ENCODE assay signal across 17 cellular contexts in genomic region chr10:47101807-47102206, GRCh38.
A peak's percentile ranks its signal among the peaks of the same experiment; 100 is the strongest.
DNase-seq lines count a peak whose midpoint lies in the region; ATAC-seq and TF ChIP-seq lines count a peak whose summit lies in the region.
"Had no signal": no experiment of that assay in that cellular context is flagged by ENCODE, and none has a peak within 500 bp of the region (broad histone marks: within the 10 kb centered on the region; RNA-seq: fewer than 3 reads in every experiment).

No MANE protein-coding gene starts in this region.

- no peaks in the 10 kb centered on the region for H4K20me1 ChIP-seq in Loucy (ENCODE audit: insufficient read depth, low read length, poor library complexity, severe bottlenecking)

- H3K36me3 ChIP-seq in Loucy (ENCODE audit: insufficient read depth, low read length), result no peaks in the 10 kb centered on the region
- no peaks in the 10 kb centered on the region for H3K36me3 ChIP-seq in vagina

- peaks cover 2% of the 10 kb centered on the region for H3K9me3 Mint-ChIP-seq in activated CD8-positive, alpha-beta memory T cell treated with anti-CD3 and anti-CD28 coated beads, Interleukin-2, amount 10 ng/mL, durations not matched to agents 7 days and 5 days (ENCODE audit: low read depth)
- H3K9me3 Mint-ChIP-seq in activated naive CD8-positive, alpha-beta T cell treated with anti-CD3 and anti-CD28 coated beads for 36 hours, result no peaks in the 10 kb centered on the region
- H3K9me3 Mint-ChIP-seq: CD8-positive, alpha-beta T cell had no signal

- no peak overlapping the region for H3K4me3 Mint-ChIP-seq in activated CD8-positive, alpha-beta memory T cell treated with anti-CD3 and anti-CD28 coated beads, Interleukin-2, amount 10 ng/mL, durations not matched to agents 7 days and 5 days
- no peak overlapping the region for H3K4me3 Mint-ChIP-seq in activated naive CD8-positive, alpha-beta T cell treated with anti-CD3 and anti-CD28 coated beads for 36 hours
- H3K4me3 Mint-ChIP-seq: B cell; CD14-positive monocyte; CD8-positive, alpha-beta T cell; GM23338 had no signal

- TF ChIP-seq POLR2A in vagina (IDR thresholded peaks at IDR 0.05), result no peak

- no peak overlapping the region for H2AFZ ChIP-seq in Loucy (ENCODE audit: low read length)
- H2AFZ ChIP-seq: GM23338 had no signal

- DNase-seq in activated CD8-positive, alpha-beta memory T cell treated with anti-CD3 and anti-CD28 coated beads, Interleukin-2, amount 10 ng/mL, durations not matched to agents 7 days and 5 days, result peak; percentile 18
- DNase-seq in activated CD8-positive, alpha-beta memory T cell treated with anti-CD3 and anti-CD28 coated beads, Interleukin-2, amount 50 U/mL, for 48 hours, result no peak
- DNase-seq in islet precursor cell, result peak; percentile 20
- DNase-seq in vagina (ENCODE audit: extremely low spot score in 2 of 2), result peak; percentile 49 to 90
- DNase-seq in activated naive CD8-positive, alpha-beta T cell treated with anti-CD3 and anti-CD28 coated beads for 36 hours, result no peak
- no peak for DNase-seq in activated CD4-positive, alpha-beta T cell treated with anti-CD3 and anti-CD28 coated beads for 1 hour
- DNase-seq: 8988T; CD8-positive, alpha-beta T cell; COR-L47; DMS153; GF-D8; H7 had no signal

- H3K9me2 ChIP-seq in Loucy (replicated peaks; ENCODE audit: low read depth, low read length), result no peaks in the 10 kb centered on the region

- H3K9me3 ChIP-seq in Loucy (ENCODE audit: insufficient read depth, low read depth, low read length) (no peaks in the 10 kb centered on the region), vagina (no peaks in the 10 kb centered on the region)

- H3K4me2 ChIP-seq in Loucy (ENCODE audit: low read depth, low read length, poor library complexity, severe bottlenecking), result peak overlapping the region; percentile 1
- H3K4me2 ChIP-seq: GM23338 had no signal

- H3K27me3 ChIP-seq in Loucy (ENCODE audit: insufficient read depth, low read length, poor library complexity, severe bottlenecking) (no peaks in the 10 kb centered on the region), vagina (no peaks in the 10 kb centered on the region)

- H3K9ac ChIP-seq in Loucy (ENCODE audit: low read depth, low read length, poor library complexity, severe bottlenecking), result peak overlapping the region; percentile 56

- no peaks in the 10 kb centered on the region for H3K36me3 Mint-ChIP-seq in activated CD8-positive, alpha-beta memory T cell treated with anti-CD3 and anti-CD28 coated beads, Interleukin-2, amount 10 ng/mL, durations not matched to agents 7 days and 5 days
- peaks cover 1% of the 10 kb centered on the region for H3K36me3 Mint-ChIP-seq in activated naive CD8-positive, alpha-beta T cell treated with anti-CD3 and anti-CD28 coated beads for 36 hours
- H3K36me3 Mint-ChIP-seq: CD14-positive monocyte; CD8-positive, alpha-beta T cell had no signal

- no peak for ATAC-seq in activated CD8-positive, alpha-beta memory T cell treated with anti-CD3 and anti-CD28 coated beads, Interleukin-2, amount 10 ng/mL, durations not matched to agents 7 days and 5 days
- ATAC-seq in GM19023 (IDR thresholded peaks at IDR 0.05; ENCODE audit: unreplicated experiment), result no peak
- ATAC-seq: CD8-positive, alpha-beta T cell; GM23338 had no signal

- H3K4me3 ChIP-seq in Loucy (ENCODE audit: low read length, poor library complexity, severe bottlenecking), result no peak overlapping the region
- no peak overlapping the region for H3K4me3 ChIP-seq in vagina
- H3K4me3 ChIP-seq: GM23338 had no signal

- peaks cover 7% of the 10 kb centered on the region for H3F3A ChIP-seq in Loucy (ENCODE audit: low read depth)

- intact Hi-C loops in vagina (cut with DNase I), result no loop called here

- no peaks in the 10 kb centered on the region for H3K4me1 Mint-ChIP-seq in activated CD8-positive, alpha-beta memory T cell treated with anti-CD3 and anti-CD28 coated beads, Interleukin-2, amount 10 ng/mL, durations not matched to agents 7 days and 5 days
- peaks cover 16% of the 10 kb centered on the region for H3K4me1 Mint-ChIP-seq in activated naive CD8-positive, alpha-beta T cell treated with anti-CD3 and anti-CD28 coated beads for 36 hours
- H3K4me1 Mint-ChIP-seq: GM23338 had no signal

- H3K27ac Mint-ChIP-seq in activated CD8-positive, alpha-beta memory T cell treated with anti-CD3 and anti-CD28 coated beads, Interleukin-2, amount 10 ng/mL, durations not matched to agents 7 days and 5 days, result no peak overlapping the region
- no peak overlapping the region for H3K27ac Mint-ChIP-seq in activated naive CD8-positive, alpha-beta T cell treated with anti-CD3 and anti-CD28 coated beads for 36 hours
- H3K27ac Mint-ChIP-seq: B cell; CD8-positive, alpha-beta T cell; GM23338 had no signal

- no peaks in the 10 kb centered on the region for H3K79me2 ChIP-seq in Loucy (ENCODE audit: insufficient read depth, low read length)

- peaks cover 2% of the 10 kb centered on the region for H3K27me3 Mint-ChIP-seq in activated CD8-positive, alpha-beta memory T cell treated with anti-CD3 and anti-CD28 coated beads, Interleukin-2, amount 10 ng/mL, durations not matched to agents 7 days and 5 days
- no peaks in the 10 kb centered on the region for H3K27me3 Mint-ChIP-seq in activated naive CD8-positive, alpha-beta T cell treated with anti-CD3 and anti-CD28 coated beads for 36 hours
- H3K27me3 Mint-ChIP-seq: B cell had no signal

- H3K27ac ChIP-seq in vagina, result no peak overlapping the region

- CTCF ChIA-PET in activated CD8-positive, alpha-beta memory T cell treated with anti-CD3 and anti-CD28 coated beads, Interleukin-2, amount 10 ng/mL, durations not matched to agents 7 days and 5 days (lab: Charles Lee), result no interaction called here

- H3K4me1 ChIP-seq in Loucy (ENCODE audit: insufficient read depth, low read length, poor library complexity, severe bottlenecking) (peaks cover 46% of the 10 kb centered on the region), vagina (no peaks in the 10 kb centered on the region)

- no peak for TF ChIP-seq CTCF in Loucy (conservative IDR thresholded peaks at IDR 0.05; ENCODE audit: low read length)
- TF ChIP-seq CTCF in vagina (IDR thresholded peaks at IDR 0.05), result no peak

Comparison
In these comparisons a context has a peak if more than half of its experiments do, and no peak if none do; other contexts are left out.
1. DNase-seq: peak in activated CD8-positive, alpha-beta memory T cell treated with anti-CD3 and anti-CD28 coated beads, Interleukin-2, amount 10 ng/mL, durations not matched to agents 7 days and 5 days (single experiment), islet precursor cell (single experiment) and vagina (2 of 2); none in activated CD8-positive, alpha-beta memory T cell treated with anti-CD3 and anti-CD28 coated beads, Interleukin-2, amount 50 U/mL, for 48 hours (single experiment), activated naive CD8-positive, alpha-beta T cell treated with anti-CD3 and anti-CD28 coated beads for 36 hours (single experiment) and activated CD4-positive, alpha-beta T cell treated with anti-CD3 and anti-CD28 coated beads for 1 hour (single experiment).